Comparison of ENCODE assay signal across 10 cellular contexts in the genomic region with DNA sequence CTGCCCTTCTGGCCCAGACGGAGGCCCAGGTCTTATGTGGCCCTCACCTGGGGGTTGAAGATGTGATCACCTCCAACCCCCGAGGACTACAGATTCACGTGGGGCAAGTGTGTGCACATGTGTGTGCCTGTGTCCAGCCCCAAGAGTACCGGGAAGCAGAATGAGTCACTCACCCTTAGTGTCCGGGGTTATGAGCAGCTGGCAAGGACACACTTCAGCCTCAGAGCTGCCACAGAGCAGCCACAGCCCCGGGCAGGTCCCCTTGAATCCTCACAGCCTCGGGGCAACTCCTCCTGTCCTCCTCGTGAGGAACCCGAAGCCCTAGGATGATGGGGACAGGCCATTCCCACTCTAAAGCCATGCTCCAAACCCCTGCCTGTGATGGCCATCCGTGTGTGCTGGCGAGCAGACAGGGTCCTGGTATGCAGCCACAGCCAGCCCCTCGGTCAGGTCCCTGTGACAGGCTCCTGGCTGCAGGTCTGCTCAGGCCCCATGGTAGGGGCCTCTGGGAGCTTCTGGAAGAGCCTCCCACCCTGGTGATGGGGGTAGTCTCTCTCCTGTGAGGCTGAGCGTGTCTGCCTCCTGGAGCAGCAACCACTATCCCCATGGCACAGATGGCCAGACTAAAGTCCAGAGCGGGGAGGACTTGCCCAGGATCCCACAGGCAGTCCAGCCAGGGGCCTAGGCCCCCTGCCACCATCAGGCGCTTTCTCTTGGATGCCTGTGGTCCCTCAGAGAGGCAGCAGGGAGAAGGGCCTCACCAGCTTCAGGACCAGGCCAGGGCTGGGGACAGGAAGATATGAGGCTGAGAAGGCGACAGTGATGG. TPM values are rescaled to one million over a fixed set of nuclear protein-coding genes. Genes with fewer than 3 reads are reported as not detected.
A peak's percentile ranks its signal among the peaks of the same experiment; 100 is the strongest.
DNase-seq lines count a peak whose midpoint lies in the region; ATAC-seq and TF ChIP-seq lines count a peak whose summit lies in the region.
"Had no signal": no experiment of that assay in that cellular context is flagged by ENCODE, and none has a peak within 500 bp of the region (broad histone marks: within the 10 kb centered on the region; RNA-seq: fewer than 3 reads in every experiment).

No MANE protein-coding gene starts in this region.

- H3K27me3 ChIP-seq in adipocyte (replicated peaks; ENCODE audit: control insufficient read depth, insufficient read depth, low read length) (no peaks in the 10 kb centered on the region), foreskin keratinocyte (no peaks in the 10 kb centered on the region), HAP-1 (ENCODE audit: low read depth) (no peaks in the 10 kb centered on the region)

- H3K36me3 ChIP-seq in adipocyte (ENCODE audit: control insufficient read depth, insufficient read depth, low read length, severe bottlenecking) (peaks cover 22% of the 10 kb centered on the region), HAP-1 (replicated peaks) (peaks cover 18% of the 10 kb centered on the region)

- TF ChIP-seq CTCF in foreskin keratinocyte (conservative IDR thresholded peaks at IDR 0.05) = no peak

- peak overlapping the region; percentile 16 for H3K9ac ChIP-seq in adipocyte (ENCODE audit: low read length)

- H3K4me1 ChIP-seq in adipocyte (ENCODE audit: control insufficient read depth, insufficient read depth, low read length) (peaks cover 25% of the 10 kb centered on the region), foreskin keratinocyte (no peaks in the 10 kb centered on the region), HAP-1 (no peaks in the 10 kb centered on the region)

- in situ Hi-C loops in HAP-1 (cut with MboI; ENCODE audit: low sequenced_read_pairs) = no loop called here

- H3K9me3 ChIP-seq in adipocyte (ENCODE audit: control insufficient read depth, low read length) = no peaks in the 10 kb centered on the region
- no peaks in the 10 kb centered on the region for H3K9me3 ChIP-seq in HAP-1

- peak; percentile 6 for ATAC-seq in foreskin keratinocyte
- ATAC-seq in HG03565 (IDR thresholded peaks at IDR 0.05; ENCODE audit: unreplicated experiment) = no peak

- H3K4me3 ChIP-seq in adipocyte (ENCODE audit: low read length) (no peak overlapping the region), HAP-1 (no peak overlapping the region)

- H3K27ac ChIP-seq in foreskin keratinocyte = no peak overlapping the region

- DNase-seq in ELR (ENCODE audit: low read depth) (peak; percentile 71), adipocyte (ENCODE audit: low read depth) (peak; percentile 9), foreskin keratinocyte (no peak), pulmonary artery endothelial cell (ENCODE audit: low read depth, low spot score) (peak; percentile 55), HAP-1 (ENCODE audit: low spot score in 2 of 2) (no peak), SW 1271 (lab: John Stamatoyannopoulos, UW) (no peak)
- no peak for DNase-seq in stimulated activated CD4-positive, alpha-beta T cell treated with anti-CD3 and anti-CD28 coated beads, Interleukin-4, amount 100 ng/mL, for 4 hours
- DNase-seq: Calu3, NCI-H2171 treated with DMSO at 0.1 percent for 48 hours had no signal

RNA-seq across cellular contexts. Expression of gene STAB1, which starts 0.9 kb away (rescaled TPM):
- not detected in 2 replicates for total RNA-seq in foreskin keratinocyte
- polyA plus RNA-seq in foreskin keratinocyte = 0.01 and 0.08 TPM in 2 replicates
- total RNA-seq in pulmonary artery endothelial cell = 189 and 237 TPM in 2 replicates

RNA-seq across cellular contexts. Expression of gene NT5DC2, which starts 37.7 kb away (rescaled TPM):
- total RNA-seq in foreskin keratinocyte (121 and 127 TPM in 2 replicates), pulmonary artery endothelial cell (50.1 and 53.8 TPM in 2 replicates)
- 170 and 177 TPM in 2 replicates for polyA plus RNA-seq in foreskin keratinocyte

RNA-seq across cellular contexts. Expression of gene UQCC5, which starts 40.4 kb away (rescaled TPM):
- 13.0 and 19.3 TPM in 2 replicates for total RNA-seq in foreskin keratinocyte
- 31.4 and 34.2 TPM in 2 replicates for polyA plus RNA-seq in foreskin keratinocyte
- total RNA-seq in pulmonary artery endothelial cell = 5.1 and 7.5 TPM in 2 replicates

RNA-seq across cellular contexts. Expression of gene NISCH, which starts 40.6 kb away (rescaled TPM):
- total RNA-seq in foreskin keratinocyte (40.3 and 52.9 TPM in 2 replicates), pulmonary artery endothelial cell (57.2 and 88.7 TPM in 2 replicates)
- polyA plus RNA-seq in foreskin keratinocyte = 20.9 and 23.9 TPM in 2 replicates

RNA-seq across cellular contexts. Expression of gene TNNC1, which starts 42.1 kb away (rescaled TPM):
- total RNA-seq in foreskin keratinocyte (not detected in 2 replicates), pulmonary artery endothelial cell (0.18 TPM in 1 of 2 replicates, not detected in the other)
- polyA plus RNA-seq in foreskin keratinocyte = 0.19 TPM in 2 replicates

Comparison
In these comparisons a context has a peak if more than half of its experiments do, and no peak if none do; other contexts are left out.
1. DNase-seq: peak in ELR (single experiment), adipocyte (single experiment) and pulmonary artery endothelial cell (single experiment); none in foreskin keratinocyte (0 of 2), HAP-1 (0 of 2), stimulated activated CD4-positive, alpha-beta T cell treated with anti-CD3 and anti-CD28 coated beads, Interleukin-4, amount 100 ng/mL, for 4 hours (0 of 2) and SW 1271 (0 of 2).
2. RNA of gene STAB1, which starts 0.9 kb away (total RNA-seq): 189 to 237 TPM in pulmonary artery endothelial cell; not detected in foreskin keratinocyte; every median in the first group is over 100 times any median in the second.